Comparison of ENCODE assay signal across 1 cellular context in genomic region chr17:77675411-77675810, GRCh38.
TF ChIP-seq lines count a peak whose summit lies in the region.

No MANE protein-coding gene starts in this region.

TF ChIP-seq in HepG2, 621 proteins besides CTCF, POLR2A, EP300 and RAD21 (continued from another document):
- TF ChIP-seq ZNF687 (CRISPR knock-in tag; IDR thresholded peaks at IDR 0.05) (no peak), ZNF33B (CRISPR knock-in tag; IDR thresholded peaks at IDR 0.05) (no peak), ZNF775 (CRISPR knock-in tag; IDR thresholded peaks at IDR 0.05; ENCODE audit: borderline replicate concordance) (no peak)
